ENCODE assay signal across 25 cellular contexts in the genomic region with DNA sequence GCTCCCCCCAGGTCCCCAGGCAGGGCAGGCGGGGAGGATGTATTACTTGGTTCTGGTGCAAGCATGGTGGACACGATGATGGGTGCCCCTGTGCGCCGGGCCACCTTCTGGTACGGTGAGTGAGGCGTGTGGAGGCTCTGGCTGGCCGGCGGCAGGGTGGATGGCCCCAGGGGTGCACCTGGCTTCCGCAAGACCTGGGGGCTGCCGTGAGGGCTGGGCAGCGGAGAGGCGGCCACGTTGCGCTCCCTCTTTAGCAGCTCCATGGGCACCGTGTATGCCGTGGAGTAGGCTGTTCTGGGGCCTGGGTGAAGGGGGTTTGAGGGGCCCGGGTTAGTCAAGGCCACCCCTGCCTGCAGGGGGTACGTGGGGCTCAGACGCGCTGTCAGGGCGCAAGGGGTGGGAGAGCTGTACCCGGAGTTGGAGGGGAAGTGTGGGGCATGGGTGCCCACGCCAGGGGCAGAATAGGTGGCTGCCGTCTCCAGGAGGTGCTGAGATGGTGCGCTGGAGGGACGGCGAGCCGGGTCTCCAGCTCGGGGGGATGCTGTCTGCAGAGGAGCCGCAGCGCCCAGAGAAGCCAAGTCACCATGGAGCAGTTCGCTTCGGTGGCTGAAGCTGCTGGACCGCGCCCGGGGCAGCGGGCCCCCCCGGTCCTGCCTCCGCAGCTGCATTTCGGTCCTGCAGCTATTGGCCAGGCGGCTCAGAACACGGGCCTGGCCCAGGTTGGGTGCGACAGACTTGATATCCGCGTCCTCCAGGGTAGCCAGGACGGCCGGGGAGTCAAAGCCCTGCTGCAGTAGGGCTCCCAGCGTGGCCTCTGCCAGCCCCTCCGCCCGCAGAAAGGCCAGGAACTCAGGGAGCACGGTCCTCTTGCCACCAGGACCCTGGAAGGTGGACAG.
DNase-seq lines count a peak whose midpoint lies in the region; ATAC-seq and TF ChIP-seq lines count a peak whose summit lies in the region.
"Had no signal": no experiment of that assay in that cellular context is flagged by ENCODE, and none has a peak within 500 bp of the region (broad histone marks: within the 10 kb centered on the region; RNA-seq: fewer than 3 reads in every experiment).

No MANE protein-coding gene starts in this region.

- intact Hi-C loops in left ventricle myocardium superior (cut with micrococcal nuclease) (no loop called here), Right ventricle myocardium superior (cut with DNase I) (no loop called here)

- H3K27me3 Mint-ChIP-seq in brain = no peaks in the 10 kb centered on the region
- H3K27me3 Mint-ChIP-seq in nephron (ENCODE audit: low read depth) = no peaks in the 10 kb centered on the region

- peaks cover 0 to 54% (median 12%) of the 10 kb centered on the region in 4 donors for H3K4me1 ChIP-seq in tibial nerve
- H3K4me1 ChIP-seq: breast epithelium had no signal

- H3K9me3 ChIP-seq in tibial nerve = no peaks in the 10 kb centered on the region
- H3K9me3 ChIP-seq: adrenal gland, breast epithelium, HAP-1 had no signal

- peaks cover 34% of the 10 kb centered on the region for H3K36me3 Mint-ChIP-seq in brain
- peaks cover 47% of the 10 kb centered on the region for H3K36me3 Mint-ChIP-seq in nephron (ENCODE audit: low read depth)
- H3K36me3 Mint-ChIP-seq: activated naive CD4-positive, alpha-beta T cell treated with anti-CD3 and anti-CD28 coated beads, Interleukin-2, amount 10 ng/mL, durations not matched to agents 7 days and 5 days; CD4-positive, CD25-positive, alpha-beta regulatory T cell; stimulated activated memory B cell treated with anti-CD40 and anti-IgM and Interleukin-4, amounts not matched to agents 10 μg/mL and 1 μg/mL and 100 μg/mL, for 72 hours had no signal

- peak overlapping the region in 1 of 4 donors; percentile 36 for H3K27ac ChIP-seq in tibial nerve
- H3K27ac ChIP-seq: breast epithelium, PC-9 had no signal

- H3K9me3 Mint-ChIP-seq in brain (peaks cover 0 to 6% (median under 1%) of the 10 kb centered on the region in 5 experiments), nephron (no peaks in the 10 kb centered on the region)
- H3K9me3 Mint-ChIP-seq: activated naive CD4-positive, alpha-beta T cell treated with anti-CD3 and anti-CD28 coated beads, Interleukin-2, amount 10 ng/mL, durations not matched to agents 7 days and 5 days; activated T-helper 17 cell treated with anti-CD3 and anti-CD28 coated beads, Interleukin-2, amount 50 U/mL, for 72 hours; stimulated activated memory B cell treated with anti-CD40 and anti-IgM and Interleukin-4, amounts not matched to agents 10 μg/mL and 1 μg/mL and 100 μg/mL, for 72 hours had no signal

- no peak for TF ChIP-seq EP300 in tibial nerve (IDR thresholded peaks at IDR 0.05)

- no peak for TF ChIP-seq CTCF in brain (conservative IDR thresholded peaks at IDR 0.05)
- TF ChIP-seq CTCF in nephron (IDR thresholded peaks at IDR 0.05; ENCODE audit: unreplicated experiment in 3 of 3) = no peak
- TF ChIP-seq CTCF in tibial nerve (IDR thresholded peaks at IDR 0.05) = no peak

- H3K4me3 Mint-ChIP-seq in brain = peak overlapping the region in 1 of 5 experiments; percentile 69
- no peak overlapping the region for H3K4me3 Mint-ChIP-seq in nephron
- H3K4me3 Mint-ChIP-seq: activated naive CD4-positive, alpha-beta T cell treated with anti-CD3 and anti-CD28 coated beads, Interleukin-2, amount 10 ng/mL, durations not matched to agents 7 days and 5 days; activated T-helper 17 cell treated with anti-CD3 and anti-CD28 coated beads, Interleukin-2, amount 50 U/mL, for 72 hours; CD4-positive, CD25-positive, alpha-beta regulatory T cell; mesothelial cell of epicardium; stimulated activated memory B cell treated with anti-CD40 and anti-IgM and Interleukin-4, amounts not matched to agents 10 μg/mL and 1 μg/mL and 100 μg/mL, for 72 hours had no signal

- DNase-seq in left ventricle myocardium superior (peak; percentile 31), Right ventricle myocardium superior (no peak), tibial nerve (ENCODE audit: low spot score in 2 of 2) (no peak), left lobe of liver (ENCODE audit: low spot score) (no peak), SHP77 treated with DMSO at 0.1 percent for 48 hours (lab: John Stamatoyannopoulos, UW) (no peak)
- DNase-seq: activated CD4-positive, alpha-beta T cell treated with anti-CD3 and anti-CD28 coated beads for 48 hours; activated naive CD4-positive, alpha-beta T cell treated with anti-CD3 and anti-CD28 coated beads, Interleukin-2, amount 10 ng/mL, durations not matched to agents 7 days and 5 days; adrenal gland; CD4-positive, CD25-positive, alpha-beta regulatory T cell; effector CD4-positive, alpha-beta T cell; NCI-H1436; NCI-H2081 treated with DMSO at 0.1 percent for 48 hours; NCI-H226; PC-9 had no signal

- no peak overlapping the region for H3K4me3 ChIP-seq in tibial nerve
- H3K4me3 ChIP-seq: adrenal gland, breast epithelium, HAP-1, hepatocyte, PC-9 had no signal

- H3K27me3 ChIP-seq in tibial nerve = no peaks in the 10 kb centered on the region
- H3K27me3 ChIP-seq: adrenal gland, breast epithelium, hepatocyte had no signal

- no peak for TF ChIP-seq POLR2A in tibial nerve (IDR thresholded peaks at IDR 0.05)

- 94 to 95% methylated on average over 39 to 49 of the region's 51 CpGs for WGBS in tibial nerve, 2 donors

- H3K27ac Mint-ChIP-seq in brain (peak overlapping the region in 3 of 5 experiments; percentile 92 to 95 (median 93)), nephron (peak overlapping the region in 2 of 3 experiments; percentile 85 to 93)
- H3K27ac Mint-ChIP-seq: activated naive CD4-positive, alpha-beta T cell treated with anti-CD3 and anti-CD28 coated beads, Interleukin-2, amount 10 ng/mL, durations not matched to agents 7 days and 5 days; activated T-helper 17 cell treated with anti-CD3 and anti-CD28 coated beads, Interleukin-2, amount 50 U/mL, for 72 hours; CD4-positive, CD25-positive, alpha-beta regulatory T cell; stimulated activated memory B cell treated with anti-CD40 and anti-IgM and Interleukin-4, amounts not matched to agents 10 μg/mL and 1 μg/mL and 100 μg/mL, for 72 hours had no signal

- H3K36me3 ChIP-seq in tibial nerve = peaks cover 0 to 24% (median 0%) of the 10 kb centered on the region in 3 donors
- H3K36me3 ChIP-seq: breast epithelium had no signal

- H3K4me1 Mint-ChIP-seq in brain = peaks cover 85% of the 10 kb centered on the region
- peaks cover 73% of the 10 kb centered on the region for H3K4me1 Mint-ChIP-seq in nephron
- H3K4me1 Mint-ChIP-seq: activated naive CD4-positive, alpha-beta T cell treated with anti-CD3 and anti-CD28 coated beads, Interleukin-2, amount 10 ng/mL, durations not matched to agents 7 days and 5 days; activated T-helper 17 cell treated with anti-CD3 and anti-CD28 coated beads, Interleukin-2, amount 50 U/mL, for 72 hours; CD4-positive, CD25-positive, alpha-beta regulatory T cell had no signal

- ATAC-seq in left ventricle myocardium superior = no peak
- ATAC-seq in Right ventricle myocardium superior (ENCODE audit: poor library complexity) = no peak
- no peak for ATAC-seq in left lobe of liver
- no peak for ATAC-seq in HG03342 (IDR thresholded peaks at IDR 0.05; ENCODE audit: unreplicated experiment)
- ATAC-seq: activated T-helper 17 cell treated with anti-CD3 and anti-CD28 coated beads, Interleukin-2, amount 50 U/mL, for 72 hours; HepG2; Right ventricle myocardium inferior; stimulated activated memory B cell treated with anti-CD40 and anti-IgM and Interleukin-4, amounts not matched to agents 10 μg/mL and 1 μg/mL and 100 μg/mL, for 72 hours had no signal
